In the genomic region with DNA sequence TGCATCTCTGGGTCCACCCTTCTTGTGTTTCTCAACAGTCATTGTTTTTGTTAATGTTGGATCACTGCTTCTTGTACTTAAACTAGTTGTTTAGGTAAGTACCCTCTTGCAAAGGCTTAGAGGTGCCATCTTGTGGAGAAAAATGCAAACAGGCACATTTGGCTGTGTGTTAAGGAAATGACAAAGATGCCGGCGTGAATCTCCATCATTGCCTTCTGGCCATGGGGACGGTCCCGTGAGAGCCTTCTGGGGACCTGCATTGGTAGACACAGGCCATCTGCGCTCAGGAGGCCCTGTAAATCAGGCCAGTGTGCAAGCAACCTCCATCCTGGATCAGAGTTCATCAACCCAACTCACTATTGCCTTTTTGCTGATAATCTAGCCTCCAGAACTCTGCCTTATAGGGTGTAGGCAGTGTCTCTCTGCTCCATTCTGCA, we compare ENCODE assay signal across 8 cellular contexts.
DNase-seq lines count a peak whose midpoint lies in the region; ATAC-seq and TF ChIP-seq lines count a peak whose summit lies in the region.

No MANE protein-coding gene starts in this region.

- no peak overlapping the region for H2BK120ac ChIP-seq in H9 (ENCODE audit: low read depth, low read length, poor library complexity, severe bottlenecking)

- CTCF ChIA-PET in PC-3 (lab: Charles Lee), result no interaction called here
- CTCF ChIA-PET in activated naive CD4-positive, alpha-beta T cell treated with anti-CD3 and anti-CD28 coated beads for 36 hours (lab: Charles Lee), result interaction anchor here (1.1 kb wide), 1 partner anchor 76 kb away, joined by 4 read pairs; no protein-coding TSS in a partner anchor

- no peak overlapping the region for H3K23ac ChIP-seq in H9 (ENCODE audit: insufficient read length, low read depth, low read length)

- H3K4me3 Mint-ChIP-seq in H9, result no peak overlapping the region
- no peak overlapping the region for H3K4me3 Mint-ChIP-seq in activated naive CD4-positive, alpha-beta T cell treated with anti-CD3 and anti-CD28 coated beads for 36 hours

- TF ChIP-seq CTCF in H9 (conservative IDR thresholded peaks at IDR 0.05) (peak; percentile 79), PC-3 (conservative IDR thresholded peaks at IDR 0.05; ENCODE audit: low read depth, low read length) (peak; percentile 82), neural cell (IDR thresholded peaks at IDR 0.05; ENCODE audit: poor library complexity, severe bottlenecking) (peak; percentile 59)

- H2AFZ ChIP-seq in H9 (ENCODE audit: low read length) (no peak overlapping the region), PC-3 (ENCODE audit: low read length) (peak overlapping the region; percentile 14; the same call in 1 of the 2 replicates), neural cell (ENCODE audit: low read depth, low read length) (no peak overlapping the region)

- BruUV-seq in PC-3 (replicated peaks; lab: Mats Ljungman, UMichigan), result no TSS peak

- TF ChIP-seq RAD21 in neural cell (conservative IDR thresholded peaks at IDR 0.05), result peak; percentile 62

- H2BK12ac ChIP-seq in H9 (ENCODE audit: insufficient read length, low read depth, low read length), result no peak overlapping the region

- H3K4me2 ChIP-seq in H9 (ENCODE audit: insufficient read depth, insufficient read length, low read length) (no peak overlapping the region), PC-3 (ENCODE audit: low read length) (no peak overlapping the region), neural cell (ENCODE audit: low read length) (no peak overlapping the region)

- H3K4ac ChIP-seq in H9 (ENCODE audit: low read depth, low read length), result no peak overlapping the region

- H3K9me3 Mint-ChIP-seq in H9, result no peaks in the 10 kb centered on the region
- no peaks in the 10 kb centered on the region for H3K9me3 Mint-ChIP-seq in activated naive CD4-positive, alpha-beta T cell treated with anti-CD3 and anti-CD28 coated beads for 36 hours

- H2BK5ac ChIP-seq in H9 (ENCODE audit: insufficient read length, low read length), result no peak overlapping the region

- H3K27me3 ChIP-seq in H9 (ENCODE audit: insufficient read depth, low read length) (no peaks in the 10 kb centered on the region), PC-3 (ENCODE audit: low read length) (no peaks in the 10 kb centered on the region), neural cell (ENCODE audit: insufficient read depth, low read depth, low read length) (no peaks in the 10 kb centered on the region)

- no peak overlapping the region for H4K8ac ChIP-seq in H9 (replicated peaks; ENCODE audit: insufficient read length, low read depth, low read length)

- H2AK5ac ChIP-seq in H9 (ENCODE audit: insufficient read length, low read length), result no peak overlapping the region

- H3K36me3 Mint-ChIP-seq in H9 (ENCODE audit: insufficient read depth in 1 of 3, low read depth in 3 of 3), result no peaks in the 10 kb centered on the region
- no peaks in the 10 kb centered on the region for H3K36me3 Mint-ChIP-seq in activated naive CD4-positive, alpha-beta T cell treated with anti-CD3 and anti-CD28 coated beads for 36 hours (ENCODE audit: low read depth)

- H3K23me2 ChIP-seq in H9 (ENCODE audit: insufficient read length, low read depth, low read length, poor library complexity, severe bottlenecking), result no peaks in the 10 kb centered on the region

- no peak overlapping the region for H2BK20ac ChIP-seq in H9 (ENCODE audit: low read depth, low read length, poor library complexity, severe bottlenecking)

- H3F3A ChIP-seq in PC-3 (ENCODE audit: low read length, unreplicated experiment) (no peaks in the 10 kb centered on the region), neural cell (ENCODE audit: insufficient read depth, low read length, poor library complexity, severe bottlenecking) (no peaks in the 10 kb centered on the region)

- no CpG with 5 or more reads among the region's 5 CpGs for WGBS in H9 (ENCODE audit: extremely low coverage, insufficient read length, low lambda C conversion rate)

- no peak for TF ChIP-seq EP300 in neural cell (conservative IDR thresholded peaks at IDR 0.05; ENCODE audit: poor library complexity, severe bottlenecking)

- H3K79me2 ChIP-seq in H9 (ENCODE audit: insufficient read depth, low read length) (no peaks in the 10 kb centered on the region), PC-3 (ENCODE audit: low read length) (no peaks in the 10 kb centered on the region), neural cell (replicated peaks; ENCODE audit: insufficient read depth, low read length) (no peaks in the 10 kb centered on the region)

- H3K18ac ChIP-seq in H9 (ENCODE audit: insufficient read length, low read depth, low read length), result no peak overlapping the region

- peak; percentile 9 to 28 for DNase-seq in AML-193 (lab: John Stamatoyannopoulos, UW)
- DNase-seq in H9, result peak; percentile 69
- DNase-seq in PC-3, result peak; percentile 75
- peak; percentile 31 for DNase-seq in epithelial cell of prostate (ENCODE audit: low read depth, low spot score)
- no peak for DNase-seq in activated effector memory CD4-positive, alpha-beta T cell treated with anti-CD3 and anti-CD28 coated beads, Interleukin-2, amount 50 U/mL, for 16 hours
- no peak for DNase-seq in activated naive CD4-positive, alpha-beta T cell treated with anti-CD3 and anti-CD28 coated beads for 36 hours

- H4K20me1 ChIP-seq in H9 (ENCODE audit: control insufficient read depth, insufficient read depth, insufficient read length), result no peaks in the 10 kb centered on the region
- H4K20me1 ChIP-seq in PC-3 (ENCODE audit: low read length), result no peaks in the 10 kb centered on the region
- no peaks in the 10 kb centered on the region for H4K20me1 ChIP-seq in neural cell (ENCODE audit: insufficient read depth)

- H3K4me3 ChIP-seq in PC-3 (ENCODE audit: low read length) (no peak overlapping the region), neural cell (ENCODE audit: low read length) (no peak overlapping the region)

- H3K27me3 Mint-ChIP-seq in H9 (ENCODE audit: low read depth), result no peaks in the 10 kb centered on the region
- H3K27me3 Mint-ChIP-seq in activated naive CD4-positive, alpha-beta T cell treated with anti-CD3 and anti-CD28 coated beads for 36 hours (ENCODE audit: low read depth), result peaks cover 6% of the 10 kb centered on the region

- H3K9me2 ChIP-seq in PC-3 (replicated peaks; ENCODE audit: low read length), result no peaks in the 10 kb centered on the region
- H3K9me2 ChIP-seq in neural cell (ENCODE audit: insufficient read depth, low read length), result no peaks in the 10 kb centered on the region

- H3K27ac ChIP-seq in H9 (ENCODE audit: insufficient read length, low read depth, low read length), result no peak overlapping the region
- no peak overlapping the region for H3K27ac ChIP-seq in PC-3 (ENCODE audit: low read length)
- H3K27ac ChIP-seq in epithelial cell of prostate, result no peak overlapping the region
- no peak overlapping the region for H3K27ac ChIP-seq in neural cell (ENCODE audit: low read length)

- no peaks in the 10 kb centered on the region for H3K79me1 ChIP-seq in H9 (ENCODE audit: insufficient read depth, low read depth, low read length, poor library complexity, severe bottlenecking)

- intact Hi-C loops in PC-3 (cut with micrococcal nuclease), result loop anchor here (1.0 to 10.0 kb wide), 3 partner anchors 73 to 203 kb away; no protein-coding TSS in a partner anchor
- intact Hi-C loops in activated naive CD4-positive, alpha-beta T cell treated with anti-CD3 and anti-CD28 coated beads for 36 hours (cut with micrococcal nuclease), result loop anchor here (5.0 kb wide), 1 partner anchor 204 kb away; no protein-coding TSS in a partner anchor

- POLR2A ChIA-PET in PC-3 (lab: Charles Lee; ENCODE audit: unreplicated experiment), result no interaction called here

- no peak overlapping the region for H3K9ac ChIP-seq in H9 (ENCODE audit: extremely low read depth, insufficient read length, low read length)
- H3K9ac ChIP-seq in PC-3 (ENCODE audit: low read length), result no peak overlapping the region
- H3K9ac ChIP-seq in neural cell (ENCODE audit: low read length), result no peak overlapping the region

- H2BK15ac ChIP-seq in H9 (ENCODE audit: low read depth, low read length), result no peak overlapping the region

- H3K9me3 ChIP-seq in H9 (ENCODE audit: control insufficient read depth, low read depth, low read length) (no peaks in the 10 kb centered on the region), PC-3 (ENCODE audit: low read length) (no peaks in the 10 kb centered on the region), neural cell (ENCODE audit: low read length) (no peaks in the 10 kb centered on the region)

- no peak overlapping the region for H3K14ac ChIP-seq in H9 (ENCODE audit: insufficient read depth, low read length)

- no peak overlapping the region for H3K56ac ChIP-seq in H9 (ENCODE audit: insufficient read length, low read depth, low read length)

- H3K4me1 ChIP-seq in H9 (ENCODE audit: insufficient read depth, low read length) (peaks cover 3% of the 10 kb centered on the region; the same call in 1 of the 2 replicates), PC-3 (ENCODE audit: insufficient read depth, low read length) (peaks cover 10% of the 10 kb centered on the region)

- H3K36me3 ChIP-seq in PC-3 (ENCODE audit: low read depth, low read length) (no peaks in the 10 kb centered on the region), neural cell (ENCODE audit: insufficient read depth, low read length) (no peaks in the 10 kb centered on the region)

- no peak overlapping the region; a peak in 1 of 7 replicates for H3K27ac Mint-ChIP-seq in H9
- no peak overlapping the region for H3K27ac Mint-ChIP-seq in activated naive CD4-positive, alpha-beta T cell treated with anti-CD3 and anti-CD28 coated beads for 36 hours

- no peak overlapping the region for H4K91ac ChIP-seq in H9 (ENCODE audit: insufficient read length, low read depth, low read length)

- peaks cover 32 to 34% of the 10 kb centered on the region in 2 experiments for H3K4me1 Mint-ChIP-seq in H9
- no peaks in the 10 kb centered on the region for H3K4me1 Mint-ChIP-seq in activated naive CD4-positive, alpha-beta T cell treated with anti-CD3 and anti-CD28 coated beads for 36 hours (ENCODE audit: low read depth)

- no peak overlapping the region for H3T11ph ChIP-seq in H9 (ENCODE audit: low read length)

- ATAC-seq in PC-3 (peak; percentile 64), GM19328 (IDR thresholded peaks at IDR 0.05; ENCODE audit: unreplicated experiment) (no peak)

- H4K5ac ChIP-seq in H9 (ENCODE audit: insufficient read length, low read depth, low read length), result no peak overlapping the region

TF ChIP-seq in neural cell, 6 proteins besides CTCF, POLR2A, EP300 and RAD21:
- TF ChIP-seq SMC3 (conservative IDR thresholded peaks at IDR 0.05; ENCODE audit: poor library complexity), result peak; percentile 71
- no peak for TF ChIP-seq EZH2 (IDR thresholded peaks at IDR 0.05; ENCODE audit: borderline replicate concordance, insufficient read depth, low read length, poor library complexity, severe bottlenecking)

Comparison
In these comparisons a context has a peak if more than half of its experiments do, and no peak if none do; other contexts are left out.
1. DNase-seq: peak in AML-193 (2 of 2), H9 (single experiment), PC-3 (single experiment) and epithelial cell of prostate (single experiment); none in activated effector memory CD4-positive, alpha-beta T cell treated with anti-CD3 and anti-CD28 coated beads, Interleukin-2, amount 50 U/mL, for 16 hours (single experiment) and activated naive CD4-positive, alpha-beta T cell treated with anti-CD3 and anti-CD28 coated beads for 36 hours (single experiment).
2. Peak in every context shown above with its lines, with median percentiles within 50 percentile points of each other: CTCF ChIP-seq.